In genomic region chr12:75334384-75335030, GRCh38 we compare ENCODE assay signal across 8 cellular contexts. TPM values are rescaled to one million over a fixed set of nuclear protein-coding genes. Genes with fewer than 3 reads are reported as not detected.
DNase-seq lines count a peak whose midpoint lies in the region; ATAC-seq and FAIRE-seq lines count a peak whose summit lies in the region.

Gene GLIPR1L1 (plus strand): TSS chr12:75334670. CDS start chr12:75334729, 59 bp downstream.

- DNase-seq in AG20443 (ENCODE audit: low spot score) (peak; percentile 85), NCI-H748 treated with DMSO at 0.1 percent for 48 hours (lab: John Stamatoyannopoulos, UW) (peak; percentile 67), mesenteric fat pad (ENCODE audit: low spot score) (peak; percentile 90)
- DNase-seq in activated CD8-positive, alpha-beta memory T cell treated with anti-CD3 and anti-CD28 coated beads for 4 hours (ENCODE audit: low read depth in 2 of 2) = peak; percentile 67
- DNase-seq in stimulated activated CD8-positive, alpha-beta memory T cell treated with anti-CD3 and anti-CD28 coated beads, Interleukin-15, amount 100 ng/mL, for 24 hours (ENCODE audit: low read depth) = peak; percentile 60

- ATAC-seq in GM18868 (IDR thresholded peaks at IDR 0.05; ENCODE audit: unreplicated experiment) = peak; percentile 72
- peak; percentile 52 for ATAC-seq in HG03103 (IDR thresholded peaks at IDR 0.05; ENCODE audit: low read depth, unreplicated experiment)

- peak; percentile 26 for FAIRE-seq in endometrium (lab: Jason Lieb, UNC)

RNA-seq across cellular contexts. Expression of gene GLIPR1L1, which starts in this region (rescaled TPM):
- not detected for total RNA-seq in mesenteric fat pad

Comparison
In these comparisons a context has a peak if more than half of its experiments do, and no peak if none do; other contexts are left out.
1. Peak in every context shown above with its lines: DNase-seq and ATAC-seq.
2. Peak in DNase-seq in mesenteric fat pad; RNA of the gene not detected or under 1 TPM.